Comparison of ENCODE assay signal across 10 cellular contexts in genomic region chr2:159798376-159798724, GRCh38. TPM values are rescaled to one million over a fixed set of nuclear protein-coding genes. Genes with fewer than 3 reads are reported as not detected.
DNase-seq lines count a peak whose midpoint lies in the region; ATAC-seq, FAIRE-seq and TF ChIP-seq lines count a peak whose summit lies in the region.
"Had no signal": no experiment of that assay in that cellular context is flagged by ENCODE, and none has a peak within 500 bp of the region (broad histone marks: within the 10 kb centered on the region; RNA-seq: fewer than 3 reads in every experiment).

No MANE protein-coding gene starts in this region.

- H3K4me3 ChIP-seq in kidney (ENCODE audit: low read length in 2 of 2) (peak overlapping the region; percentile 70 to 80), thyroid gland (replicated peaks in 1 of 3) (peak overlapping the region; percentile 31 to 90 (median 57))

- WGBS in thyroid gland, 2 donors = 7 to 8% methylated on average over 9 of the region's 9 CpGs

- no peak for FAIRE-seq in kidney (lab: Jason Lieb, UNC)
- FAIRE-seq: G401.6, TTC549 had no signal

- ATAC-seq in activated CD8-positive, alpha-beta T cell treated with anti-CD3 and anti-CD28 coated beads, Interleukin-2, amount 10 ng/mL, durations not matched to agents 7 days and 5 days = no peak

- no peak overlapping the region for H3K27ac Mint-ChIP-seq in activated CD4-positive, alpha-beta T cell treated with anti-CD3 and anti-CD28 coated beads, Interleukin-2, amount 10 ng/mL, durations not matched to agents 7 days and 5 days
- no peak overlapping the region for H3K27ac Mint-ChIP-seq in activated CD8-positive, alpha-beta T cell treated with anti-CD3 and anti-CD28 coated beads, Interleukin-2, amount 10 ng/mL, durations not matched to agents 7 days and 5 days

- H3K27me3 ChIP-seq in thyroid gland = no peaks in the 10 kb centered on the region

- H3K36me3 ChIP-seq in kidney (ENCODE audit: control insufficient read depth in 1 of 2, insufficient read depth in 2 of 2, low read length in 2 of 2) (no peaks in the 10 kb centered on the region), thyroid gland (no peaks in the 10 kb centered on the region)

- CTCF ChIA-PET in activated CD4-positive, alpha-beta T cell treated with anti-CD3 and anti-CD28 coated beads, Interleukin-2, amount 10 ng/mL, durations not matched to agents 7 days and 5 days (lab: Charles Lee) = no interaction called here
- CTCF ChIA-PET in activated CD8-positive, alpha-beta T cell treated with anti-CD3 and anti-CD28 coated beads, Interleukin-2, amount 10 ng/mL, durations not matched to agents 7 days and 5 days (lab: Charles Lee) = no interaction called here
- CTCF ChIA-PET in HEK293T (lab: Yijun Ruan, JAX) = interaction anchor here (0.6 kb wide), 1 partner anchor 9 kb away, joined by 3 read pairs; no protein-coding TSS in a partner anchor

- H3K4me1 ChIP-seq in kidney (ENCODE audit: control insufficient read depth in 1 of 2, insufficient read depth in 1 of 2, low read depth in 1 of 2, low read length in 2 of 2) (peaks cover 6 to 7% of the 10 kb centered on the region in 2 donors), thyroid gland (peaks cover 17 to 22% of the 10 kb centered on the region in 2 donors)

- intact Hi-C loops in kidney (cut with DNase I) = no loop called here
- intact Hi-C loops in thyroid gland (cut with DNase I) = no loop called here

- no peak for DNase-seq in activated CD4-positive, alpha-beta T cell treated with anti-CD3 and anti-CD28 coated beads, Interleukin-2, amount 10 ng/mL, durations not matched to agents 7 days and 5 days
- DNase-seq in activated CD4-positive, alpha-beta T cell treated with anti-CD3 and anti-CD28 coated beads, Interleukin-2, amount 50 U/mL, for 1 hour = no peak
- DNase-seq in activated CD8-positive, alpha-beta T cell treated with anti-CD3 and anti-CD28 coated beads, Interleukin-2, amount 10 ng/mL, durations not matched to agents 7 days and 5 days = no peak
- DNase-seq in kidney = no peak
- DNase-seq in thyroid gland = no peak
- DNase-seq in HEK293T (ENCODE audit: extremely low spot score) = no peak
- DNase-seq in cerebellar nuclear complex (lab: John Stamatoyannopoulos, UW) = no peak
- no peak for DNase-seq in stimulated activated naive CD4-positive, alpha-beta T cell treated with Interleukin-2 at 50 U/mL for 16 hours (lab: John Stamatoyannopoulos, UW)

- TF ChIP-seq CTCF in kidney (IDR thresholded peaks at IDR 0.05; ENCODE audit: borderline replicate concordance, extremely low read depth, insufficient read depth) (no peak), thyroid gland (IDR thresholded peaks at IDR 0.05) (no peak)

- no peak overlapping the region for H3K9ac ChIP-seq in kidney (ENCODE audit: low read length in 2 of 2)

- H3K27ac ChIP-seq in kidney (ENCODE audit: low read depth in 2 of 2, low read length in 2 of 2) = no peak overlapping the region
- H3K27ac ChIP-seq in thyroid gland = peak overlapping the region in 2 of 3 donors; percentile 80 to 92

- H3K4me3 Mint-ChIP-seq in activated CD4-positive, alpha-beta T cell treated with anti-CD3 and anti-CD28 coated beads, Interleukin-2, amount 10 ng/mL, durations not matched to agents 7 days and 5 days = peak overlapping the region; percentile 45
- H3K4me3 Mint-ChIP-seq in activated CD8-positive, alpha-beta T cell treated with anti-CD3 and anti-CD28 coated beads, Interleukin-2, amount 10 ng/mL, durations not matched to agents 7 days and 5 days = peak overlapping the region; percentile 35

- H3K27me3 Mint-ChIP-seq in activated CD4-positive, alpha-beta T cell treated with anti-CD3 and anti-CD28 coated beads, Interleukin-2, amount 10 ng/mL, durations not matched to agents 7 days and 5 days = peaks cover 46% of the 10 kb centered on the region
- H3K27me3 Mint-ChIP-seq in activated CD8-positive, alpha-beta T cell treated with anti-CD3 and anti-CD28 coated beads, Interleukin-2, amount 10 ng/mL, durations not matched to agents 7 days and 5 days (ENCODE audit: low read depth) = peaks cover 46% of the 10 kb centered on the region

- POLR2A ChIA-PET in activated CD4-positive, alpha-beta T cell treated with anti-CD3 and anti-CD28 coated beads, Interleukin-2, amount 10 ng/mL, durations not matched to agents 7 days and 5 days (lab: Charles Lee) = no interaction called here
- POLR2A ChIA-PET in activated CD8-positive, alpha-beta T cell treated with anti-CD3 and anti-CD28 coated beads, Interleukin-2, amount 10 ng/mL, durations not matched to agents 7 days and 5 days (lab: Charles Lee) = no interaction called here
- POLR2A ChIA-PET in HEK293T (lab: Yijun Ruan, JAX) = no interaction called here

- TF ChIP-seq POLR2A in thyroid gland (IDR thresholded peaks at IDR 0.05) = no peak

- peaks cover 13% of the 10 kb centered on the region for H3K4me1 Mint-ChIP-seq in activated CD4-positive, alpha-beta T cell treated with anti-CD3 and anti-CD28 coated beads, Interleukin-2, amount 10 ng/mL, durations not matched to agents 7 days and 5 days
- peaks cover 18% of the 10 kb centered on the region for H3K4me1 Mint-ChIP-seq in activated CD8-positive, alpha-beta T cell treated with anti-CD3 and anti-CD28 coated beads, Interleukin-2, amount 10 ng/mL, durations not matched to agents 7 days and 5 days (ENCODE audit: low read depth)

- H3K9me3 Mint-ChIP-seq in activated CD4-positive, alpha-beta T cell treated with anti-CD3 and anti-CD28 coated beads, Interleukin-2, amount 10 ng/mL, durations not matched to agents 7 days and 5 days = no peaks in the 10 kb centered on the region
- no peaks in the 10 kb centered on the region for H3K9me3 Mint-ChIP-seq in activated CD8-positive, alpha-beta T cell treated with anti-CD3 and anti-CD28 coated beads, Interleukin-2, amount 10 ng/mL, durations not matched to agents 7 days and 5 days (ENCODE audit: insufficient read depth)

- peaks cover 13% of the 10 kb centered on the region for H3K36me3 Mint-ChIP-seq in activated CD4-positive, alpha-beta T cell treated with anti-CD3 and anti-CD28 coated beads, Interleukin-2, amount 10 ng/mL, durations not matched to agents 7 days and 5 days (ENCODE audit: low read depth)
- peaks cover 3% of the 10 kb centered on the region for H3K36me3 Mint-ChIP-seq in activated CD8-positive, alpha-beta T cell treated with anti-CD3 and anti-CD28 coated beads, Interleukin-2, amount 10 ng/mL, durations not matched to agents 7 days and 5 days (ENCODE audit: low read depth)

- no peaks in the 10 kb centered on the region for H3K9me3 ChIP-seq in kidney (ENCODE audit: control insufficient read depth in 1 of 2, low read length in 2 of 2)
- no peaks in the 10 kb centered on the region for H3K9me3 ChIP-seq in thyroid gland

TF ChIP-seq in HEK293T, 16 proteins besides CTCF, POLR2A, EP300 and RAD21:
- TF ChIP-seq L3MBTL2 (conservative IDR thresholded peaks at IDR 0.05) (no peak), SUZ12 (IDR thresholded peaks at IDR 0.05) (no peak), ARNT (IDR thresholded peaks at IDR 0.05) (no peak), FOXA1 (IDR thresholded peaks at IDR 0.05) (no peak), LEF1 (IDR thresholded peaks at IDR 0.05; ENCODE audit: borderline replicate concordance) (no peak), NFRKB (IDR thresholded peaks at IDR 0.05) (no peak), HDGF (IDR thresholded peaks at IDR 0.05; ENCODE audit: borderline replicate concordance) (no peak), BHLHE40 (IDR thresholded peaks at IDR 0.05; ENCODE audit: borderline replicate concordance) (no peak), FOXK2 (IDR thresholded peaks at IDR 0.05) (no peak), ZNF384 (IDR thresholded peaks at IDR 0.05) (no peak)
TF ChIP-seq in HEK293T: peak in this region for 0.

RNA-seq across cellular contexts. Expression of gene CD302, which starts 0.3 kb away (rescaled TPM):
- total RNA-seq in activated CD4-positive, alpha-beta T cell treated with anti-CD3 and anti-CD28 coated beads, Interleukin-2, amount 10 ng/mL, durations not matched to agents 7 days and 5 days = under 1 TPM; 0.42 to 0.73 TPM
- total RNA-seq in activated CD8-positive, alpha-beta T cell treated with anti-CD3 and anti-CD28 coated beads, Interleukin-2, amount 10 ng/mL, durations not matched to agents 7 days and 5 days = under 1 TPM; 0.08 to 0.23 TPM
- 33.2 TPM for total RNA-seq in kidney
- 8.7 TPM for polyA plus RNA-seq in kidney (ENCODE audit: insufficient read depth, low read depth, low replicate concordance)
- 100 to 1,000 TPM in 1 of 4 donors, 10 to 100 TPM in 3; 64.4 to 122 (median 77.6) TPM for total RNA-seq in thyroid gland

Comparison
In these comparisons a context has a peak if more than half of its experiments do, and no peak if none do; other contexts are left out.
1. H3K27ac ChIP-seq: peak in thyroid gland (2 of 3); none in kidney (0 of 2).
2. RNA of gene CD302, which starts 0.3 kb away (total RNA-seq): 64.4 to 122 TPM in thyroid gland and 33.2 TPM in kidney (single experiment); 0.42 to 0.73 TPM in activated CD4-positive, alpha-beta T cell treated with anti-CD3 and anti-CD28 coated beads, Interleukin-2, amount 10 ng/mL, durations not matched to agents 7 days and 5 days and 0.08 to 0.23 TPM in activated CD8-positive, alpha-beta T cell treated with anti-CD3 and anti-CD28 coated beads, Interleukin-2, amount 10 ng/mL, durations not matched to agents 7 days and 5 days; every median in the first group is over 10 times any median in the second.